In genomic region chr12:69553626-69554248, GRCh38 we compare ENCODE assay signal across 10 cellular contexts. TPM values are rescaled to one million over a fixed set of nuclear protein-coding genes. Genes with fewer than 3 reads are reported as not detected.
DNase-seq lines count a peak whose midpoint lies in the region; ATAC-seq and TF ChIP-seq lines count a peak whose summit lies in the region.
"Had no signal": no experiment of that assay in that cellular context is flagged by ENCODE, and none has a peak within 500 bp of the region (broad histone marks: within the 10 kb centered on the region; RNA-seq: fewer than 3 reads in every experiment).

No MANE protein-coding gene starts in this region.

- H3K27me3 ChIP-seq in gastroesophageal sphincter (no peaks in the 10 kb centered on the region), aorta (ENCODE audit: control insufficient read depth in 1 of 2, insufficient read depth in 2 of 2, low read length in 1 of 2) (no peaks in the 10 kb centered on the region)

- H3K27ac ChIP-seq in gastroesophageal sphincter: peak overlapping the region in 3 of 4 donors; percentile 32 to 51 (median 34)
- H3K27ac ChIP-seq in aorta (ENCODE audit: low read depth in 1 of 2, low read length in 2 of 2): no peak overlapping the region

- H3K9me3 ChIP-seq in gastroesophageal sphincter (no peaks in the 10 kb centered on the region), aorta (ENCODE audit: control insufficient read depth, low read length) (no peaks in the 10 kb centered on the region)

- in situ Hi-C loops in SK-MEL-5 (cut with HindIII; ENCODE audit: low pct_unique_long_range_greater_than_20kb, low sequenced_read_pairs): no loop called here

- TF ChIP-seq CTCF in gastroesophageal sphincter (IDR thresholded peaks at IDR 0.05): no peak

- intact Hi-C loops in Right ventricle myocardium inferior (cut with DNase I) (no loop called here), cardiac septum (cut with DNase I) (no loop called here), aorta (cut with DNase I) (no loop called here)

- no peak for TF ChIP-seq EP300 in gastroesophageal sphincter (IDR thresholded peaks at IDR 0.05)

- TF ChIP-seq POLR2A in gastroesophageal sphincter (IDR thresholded peaks at IDR 0.05): no peak

- no peak overlapping the region for H3K4me3 ChIP-seq in gastroesophageal sphincter
- H3K4me3 ChIP-seq in aorta (ENCODE audit: low read length in 2 of 2): no peak overlapping the region

- ATAC-seq in Right ventricle myocardium inferior (peak; percentile 42), gastroesophageal sphincter (no peak), aorta (ENCODE audit: low FRiP score) (peak; percentile 52), GM19455 (IDR thresholded peaks at IDR 0.05; ENCODE audit: unreplicated experiment) (no peak), GM21360 (IDR thresholded peaks at IDR 0.05; ENCODE audit: unreplicated experiment) (no peak), GM18867 (IDR thresholded peaks at IDR 0.05; ENCODE audit: unreplicated experiment) (no peak)

- H3K36me3 ChIP-seq in gastroesophageal sphincter (no peaks in the 10 kb centered on the region), aorta (ENCODE audit: control insufficient read depth in 1 of 2, insufficient read depth in 2 of 2, low read length in 1 of 2) (no peaks in the 10 kb centered on the region)

- DNase-seq in Right ventricle myocardium inferior (ENCODE audit: missing footprints): no peak
- DNase-seq in cardiac septum (ENCODE audit: low spot score): no peak
- peak; percentile 8 for DNase-seq in SK-MEL-5 (ENCODE audit: low read depth, low spot score)
- DNase-seq in aorta: no peak

- H3K4me1 ChIP-seq in gastroesophageal sphincter (peaks cover 0 to 14% (median 2%) of the 10 kb centered on the region in 3 donors), aorta (ENCODE audit: control insufficient read depth in 1 of 2, insufficient read depth in 2 of 2, low read length in 2 of 2) (peaks cover 0 to 3% of the 10 kb centered on the region in 2 donors)

- WGBS in gastroesophageal sphincter (ENCODE audit: low coverage in 1 of 2), 2 donors: 49 to 50% methylated on average over 2 of the region's 2 CpGs
- 48 to 51% methylated on average over 2 of the region's 2 CpGs for WGBS in aorta, 2 donors

RNA-seq across cellular contexts. Expression of gene CCT2, which starts 31.5 kb away (rescaled TPM):
- total RNA-seq in Right ventricle myocardium inferior (100 TPM), cardiac septum (86.1 TPM), gastroesophageal sphincter (100 to 1,000 TPM in 3 of 4 donors, 10 to 100 TPM in 1; 95.4 to 125 (median 110) TPM), aorta (100 to 1,000 TPM in 1 of 2 donors, 10 to 100 TPM in 1; 84.3 to 130 TPM)
- 474 and 489 TPM in 2 replicates for total RNA-seq in SK-MEL-5 (2014; rRNA removed; shearing (Covaris generic))
- polyA plus RNA-seq in SK-MEL-5 (2015; cell fraction: cytosol; rRNA removed): 222 and 289 TPM in 2 replicates
- polyA plus RNA-seq in SK-MEL-5 (2015; cell fraction: nucleus; rRNA removed): 275 and 406 TPM in 2 replicates
- polyA plus RNA-seq in aorta: 10 to 100 TPM; 59.0 to 80.8 TPM

RNA-seq across cellular contexts. Expression of gene LRRC10, which starts 57.0 kb away (rescaled TPM):
- total RNA-seq in Right ventricle myocardium inferior: 39.2 TPM
- total RNA-seq in cardiac septum: 30.3 TPM
- not detected in 2 replicates for total RNA-seq in SK-MEL-5 (2014; rRNA removed; shearing (Covaris generic))
- polyA plus RNA-seq in SK-MEL-5 (2015; cell fraction: cytosol; rRNA removed): not detected in 2 replicates
- polyA plus RNA-seq in SK-MEL-5 (2015; cell fraction: nucleus; rRNA removed): not detected in 2 replicates
- total RNA-seq in gastroesophageal sphincter: not detected
- total RNA-seq in aorta: not detected
- under 1 TPM in 1 of 2 donors, not detected in 1; 0.25 TPM for polyA plus RNA-seq in aorta
- total RNA-seq: mesenteric fat pad had no signal
- polyA plus RNA-seq: AG04450 had no signal

Comparison
In these comparisons a context has a peak if more than half of its experiments do, and no peak if none do; other contexts are left out.
1. ATAC-seq: peak in Right ventricle myocardium inferior (single experiment) and aorta (single experiment); none in gastroesophageal sphincter (single experiment), GM19455 (single experiment), GM21360 (single experiment) and GM18867 (single experiment).
2. H3K27ac ChIP-seq: peak in gastroesophageal sphincter (3 of 4); none in aorta (0 of 2).
3. RNA of gene LRRC10, which starts 57.0 kb away (total RNA-seq): 39.2 TPM in Right ventricle myocardium inferior (single experiment) and 30.3 TPM in cardiac septum (single experiment); not detected in SK-MEL-5, not detected in gastroesophageal sphincter and not detected in aorta; every median in the first group is over 10 times any median in the second.